ENCODE assay signal across 13 cellular contexts in the genomic region with DNA sequence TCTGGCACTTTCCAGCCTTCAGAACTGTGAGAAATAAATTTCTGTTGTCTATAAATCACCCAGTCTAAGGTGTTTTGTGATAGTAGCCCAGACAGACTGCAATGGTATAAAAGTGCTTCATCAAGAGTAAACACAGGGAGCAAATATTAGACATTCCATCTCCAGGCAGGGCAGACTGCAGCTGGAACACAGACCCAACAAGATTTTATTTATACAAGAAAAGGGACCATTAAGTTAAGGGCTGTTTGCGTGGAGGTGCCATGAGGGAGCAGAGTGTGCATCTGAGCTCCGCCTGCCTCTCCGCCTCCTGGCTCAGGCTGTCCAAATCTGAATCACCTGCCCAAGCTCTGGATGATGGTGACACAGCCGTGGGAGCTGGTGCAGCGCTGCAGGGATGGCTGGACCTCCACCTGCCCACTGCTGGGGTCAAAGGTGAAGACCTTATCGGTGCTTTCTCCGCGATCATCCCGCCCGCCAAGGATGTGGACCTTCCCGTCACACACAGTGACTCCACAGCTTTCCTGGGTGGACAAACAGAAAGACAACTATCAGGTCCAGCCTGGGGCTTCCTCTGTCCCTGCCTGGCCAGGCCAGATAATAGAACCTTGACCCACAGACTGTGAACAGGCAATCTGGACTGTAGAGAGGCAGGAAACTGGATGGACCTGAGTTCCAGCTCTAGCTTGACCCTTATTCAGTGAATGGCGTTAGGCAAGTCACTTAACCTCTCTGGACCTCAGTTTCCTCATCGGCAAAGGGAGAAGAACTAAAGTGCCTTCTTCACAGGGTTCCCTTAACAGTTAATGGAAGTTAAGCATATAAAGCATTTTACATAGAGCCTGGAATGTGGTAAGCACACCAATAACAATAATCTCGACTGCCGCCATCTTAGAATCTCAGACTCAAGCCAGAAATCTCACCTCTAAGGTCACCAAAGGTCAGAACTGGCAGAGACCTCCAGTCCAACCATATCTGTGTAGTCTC. TPM values are rescaled to one million over a fixed set of nuclear protein-coding genes. Genes with fewer than 3 reads are reported as not detected.
DNase-seq lines count a peak whose midpoint lies in the region; ATAC-seq and TF ChIP-seq lines count a peak whose summit lies in the region.
"Had no signal": no experiment of that assay in that cellular context is flagged by ENCODE, and none has a peak within 500 bp of the region (broad histone marks: within the 10 kb centered on the region; RNA-seq: fewer than 3 reads in every experiment).

No MANE protein-coding gene starts in this region.

- no peaks in the 10 kb centered on the region for H3K9me3 ChIP-seq in body of pancreas
- H3K9me3 ChIP-seq in neuronal stem cell (replicated peaks in 1 of 2; ENCODE audit: control insufficient read depth in 2 of 2, insufficient read depth in 1 of 2, low read depth in 1 of 2, low read length in 2 of 2): no peaks in the 10 kb centered on the region

- no peak for TF ChIP-seq POLR2A in body of pancreas (IDR thresholded peaks at IDR 0.05)

- H3K14ac ChIP-seq in neuronal stem cell (ENCODE audit: low read length): no peak overlapping the region

- H3K4ac ChIP-seq in neuronal stem cell (ENCODE audit: low read length): no peak overlapping the region

- no peak overlapping the region for H2AK5ac ChIP-seq in neuronal stem cell (ENCODE audit: low read depth, low read length)

- no peak overlapping the region for H4K91ac ChIP-seq in neuronal stem cell (ENCODE audit: low read depth, low read length, poor library complexity)

- no peak overlapping the region for H4K8ac ChIP-seq in neuronal stem cell (ENCODE audit: low read depth, low read length)

- H3K4me3 ChIP-seq in body of pancreas (no peak overlapping the region), neuronal stem cell (ENCODE audit: low read length in 2 of 2) (no peak overlapping the region)

- peak; percentile 75 for ATAC-seq in body of pancreas
- no peak for ATAC-seq in HG02938 (IDR thresholded peaks at IDR 0.05; ENCODE audit: unreplicated experiment)
- no peak for ATAC-seq in GM21526 (IDR thresholded peaks at IDR 0.05; ENCODE audit: low FRiP score, unreplicated experiment)
- ATAC-seq: CD8-positive, alpha-beta T cell had no signal

- H3K27ac ChIP-seq in body of pancreas (peak overlapping the region; percentile 15 to 54 (median 46)), neuronal stem cell (replicated peaks; ENCODE audit: low read length) (peak overlapping the region; percentile 72)

- peaks cover 11% of the 10 kb centered on the region for H3K79me1 ChIP-seq in neuronal stem cell (ENCODE audit: low read depth, low read length)

- no peak overlapping the region for H3K18ac ChIP-seq in neuronal stem cell (ENCODE audit: low read length)

- no peak overlapping the region for H3K23ac ChIP-seq in neuronal stem cell (ENCODE audit: low read depth, low read length, poor library complexity)

- H2AFZ ChIP-seq in neuronal stem cell (ENCODE audit: low read length): no peak overlapping the region

- no peak overlapping the region for H3K9ac ChIP-seq in neuronal stem cell (ENCODE audit: low read depth, low read length, poor library complexity)

- 39 to 59% methylated on average over 8 to 15 of the region's 15 CpGs for WGBS in body of pancreas, 2 donors
- WGBS in neuronal stem cell (ENCODE audit: extremely low coverage in 2 of 2, insufficient read length in 2 of 2, insufficient replicate concordance in 1 of 2), 2 donors: no CpG with 5 or more reads among the region's 15 CpGs

- DNase-seq in DMS153 treated with DMSO at 0.1 percent for 48 hours (lab: John Stamatoyannopoulos, UW; ENCODE audit: unreplicated experiment) (peak; percentile 76), NCI-H2029 (lab: John Stamatoyannopoulos, UW) (peak; percentile 77), body of pancreas (peak; percentile 41 to 73 (median 58)), neuronal stem cell (ENCODE audit: low spot score) (no peak), G401 (ENCODE audit: low spot score) (no peak)
- no peak for DNase-seq in activated CD4-positive, alpha-beta T cell treated with anti-CD3 and anti-CD28 coated beads for 4 hours
- DNase-seq: activated CD4-positive, alpha-beta T cell treated with anti-CD3 and anti-CD28 coated beads for 48 hours; activated naive CD4-positive, alpha-beta T cell treated with anti-CD3 and anti-CD28 coated beads, Interleukin-2, amount 10 ng/mL, durations not matched to agents 7 days and 5 days; CD8-positive, alpha-beta T cell; islet precursor cell; NCI-H526 treated with DMSO at 0.1 percent for 48 hours had no signal

- H2BK12ac ChIP-seq in neuronal stem cell (ENCODE audit: low read length): no peak overlapping the region

- no peak overlapping the region for H2BK120ac ChIP-seq in neuronal stem cell (ENCODE audit: low read depth, low read length)

- H3K4me2 ChIP-seq in neuronal stem cell (ENCODE audit: insufficient read depth, low read length, poor library complexity, severe bottlenecking): no peak overlapping the region

- H3K4me1 ChIP-seq in body of pancreas (peaks cover 25% of the 10 kb centered on the region), neuronal stem cell (ENCODE audit: control insufficient read depth in 2 of 2, insufficient read depth in 1 of 2, low read depth in 1 of 2, low read length in 2 of 2) (peaks cover 22 to 28% of the 10 kb centered on the region in 2 donors)

- H3K36me3 ChIP-seq in body of pancreas (replicated peaks in 1 of 2; ENCODE audit: insufficient read depth in 1 of 2, low read depth in 2 of 2): no peaks in the 10 kb centered on the region
- peaks cover 25 to 34% of the 10 kb centered on the region in 2 donors for H3K36me3 ChIP-seq in neuronal stem cell (replicated peaks in 1 of 2; ENCODE audit: control insufficient read depth in 2 of 2, insufficient read depth in 2 of 2, low read length in 2 of 2)

- in situ Hi-C loops in G401 (cut with HindIII; ENCODE audit: low sequenced_read_pairs): no loop called here

- H2BK15ac ChIP-seq in neuronal stem cell (ENCODE audit: low read length): no peak overlapping the region

- H3K27me3 ChIP-seq in body of pancreas (no peaks in the 10 kb centered on the region), neuronal stem cell (ENCODE audit: control insufficient read depth in 3 of 3, insufficient read depth in 3 of 3, low read depth in 1 of 3, low read length in 3 of 3) (no peaks in the 10 kb centered on the region)

- TF ChIP-seq CTCF in body of pancreas (IDR thresholded peaks at IDR 0.05): no peak

- no peak overlapping the region for H2BK5ac ChIP-seq in neuronal stem cell (ENCODE audit: low read length)

- intact Hi-C loops in body of pancreas (cut with DNase I): no loop called here

RNA-seq across cellular contexts. Expression of a gene that starts 10.5 kb away (rescaled TPM):
- total RNA-seq in body of pancreas: 1 to 10 TPM; 4.4 to 4.6 TPM
- polyA plus RNA-seq in neuronal stem cell (2013, experiment 1 of 2): 1.2 TPM
- 1.5 TPM for polyA plus RNA-seq in neuronal stem cell (2013, experiment 2 of 2)
- not detected in 2 replicates for total RNA-seq in G401 (2014; rRNA removed; shearing (Covaris generic))

RNA-seq across cellular contexts. Expression of a gene that starts 23.2 kb away (rescaled TPM):
- 1,000 to 10,000 TPM in 1 of 2 donors, 100 to 1,000 TPM in 1; 921 to 1,114 TPM for total RNA-seq in body of pancreas
- polyA plus RNA-seq in neuronal stem cell (2013, experiment 1 of 2): 5,741 TPM
- 5,744 TPM for polyA plus RNA-seq in neuronal stem cell (2013, experiment 2 of 2)
- total RNA-seq in G401 (2014; rRNA removed; shearing (Covaris generic)): 2,959 and 3,951 TPM in 2 replicates

Comparison
In these comparisons a context has a peak if more than half of its experiments do, and no peak if none do; other contexts are left out.
1. DNase-seq: peak in DMS153 treated with DMSO at 0.1 percent for 48 hours (single experiment), NCI-H2029 (single experiment) and body of pancreas (4 of 4); none in neuronal stem cell (single experiment), activated CD4-positive, alpha-beta T cell treated with anti-CD3 and anti-CD28 coated beads for 4 hours (0 of 2) and G401 (single experiment).